In the genomic region with DNA sequence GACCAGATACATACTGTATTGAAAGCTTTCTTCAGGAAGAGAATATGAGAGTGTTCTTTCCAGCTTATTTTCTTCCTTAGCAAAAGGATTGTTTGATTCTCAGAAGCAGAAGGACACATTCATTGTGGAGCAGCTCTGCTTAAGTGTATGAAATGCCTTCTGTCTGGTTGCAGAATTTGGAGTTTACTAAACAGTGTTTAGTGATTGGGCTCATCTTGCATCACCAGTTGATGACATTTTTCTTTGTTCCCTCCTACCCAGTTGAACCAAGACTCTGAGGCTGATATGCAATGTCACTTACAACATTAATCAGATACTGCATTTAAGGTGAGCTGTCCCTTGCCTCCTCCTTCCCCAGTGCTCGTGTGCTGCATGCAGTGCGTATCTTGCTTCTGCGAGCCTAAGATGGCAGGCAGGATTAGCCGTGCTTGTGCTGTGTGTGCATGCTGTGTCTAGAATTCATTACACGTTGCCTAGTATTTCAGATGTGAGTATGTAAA, we compare ENCODE assay signal across 9 cellular contexts. TPM values are rescaled to one million over a fixed set of nuclear protein-coding genes. Genes with fewer than 3 reads are reported as not detected.
DNase-seq lines count a peak whose midpoint lies in the region; ATAC-seq and TF ChIP-seq lines count a peak whose summit lies in the region.
"Had no signal": no experiment of that assay in that cellular context is flagged by ENCODE, and none has a peak within 500 bp of the region (broad histone marks: within the 10 kb centered on the region; RNA-seq: fewer than 3 reads in every experiment).

No MANE protein-coding gene starts in this region.

- TF ChIP-seq POLR2A in esophagus squamous epithelium (IDR thresholded peaks at IDR 0.05): peak in 1 of 4 donors; percentile 51

- peaks cover 0 to 4% (median 0%) of the 10 kb centered on the region in 3 donors for H3K36me3 ChIP-seq in esophagus squamous epithelium
- H3K36me3 ChIP-seq: BLaER1 treated with 17β-estradiol and CSF1 and Interleukin-3, amounts not matched to agents 10 nM and 100 nM had no signal

- intact Hi-C loops in esophagus squamous epithelium (cut with DNase I): no loop called here

- peak overlapping the region in 3 of 4 donors; percentile 22 to 50 (median 26) for H3K4me3 ChIP-seq in esophagus squamous epithelium
- H3K4me3 ChIP-seq: BLaER1 treated with 17β-estradiol and CSF1 and Interleukin-3, amounts not matched to agents 10 nM and 100 nM had no signal

- peak overlapping the region in 3 of 4 donors; percentile 57 to 68 (median 57) for H3K27ac ChIP-seq in esophagus squamous epithelium
- H3K27ac ChIP-seq: BLaER1 treated with 17β-estradiol and CSF1 and Interleukin-3, amounts not matched to agents 10 nM and 100 nM had no signal

- ATAC-seq in activated CD8-positive, alpha-beta memory T cell treated with anti-CD3 and anti-CD28 coated beads, Interleukin-2, amount 10 ng/mL, durations not matched to agents 7 days and 5 days: no peak

- WGBS in esophagus squamous epithelium, 2 donors: 50 to 74% methylated on average over 5 of the region's 5 CpGs

- no peaks in the 10 kb centered on the region for H3K9me3 Mint-ChIP-seq in activated CD8-positive, alpha-beta memory T cell treated with anti-CD3 and anti-CD28 coated beads, Interleukin-2, amount 10 ng/mL, durations not matched to agents 7 days and 5 days (ENCODE audit: low read depth)

- no peaks in the 10 kb centered on the region for H3K27me3 ChIP-seq in esophagus squamous epithelium
- H3K27me3 ChIP-seq: BLaER1 treated with 17β-estradiol and CSF1 and Interleukin-3, amounts not matched to agents 10 nM and 100 nM had no signal

- no peak for DNase-seq in activated CD8-positive, alpha-beta memory T cell treated with anti-CD3 and anti-CD28 coated beads, Interleukin-2, amount 10 ng/mL, durations not matched to agents 7 days and 5 days
- no peak for DNase-seq in activated CD8-positive, alpha-beta memory T cell treated with anti-CD3 and anti-CD28 coated beads, Interleukin-2, amount 50 U/mL, for 48 hours
- DNase-seq in NCI-H748 (lab: John Stamatoyannopoulos, UW; ENCODE audit: unreplicated experiment): peak; percentile 63
- no peak for DNase-seq in esophagus squamous epithelium (lab: John Stamatoyannopoulos, UW)
- peak; percentile 88 for DNase-seq in superior temporal gyrus (ENCODE audit: extremely low spot score)
- no peak for DNase-seq in glomerular visceral epithelial cell (ENCODE audit: extremely low spot score)
- DNase-seq in epidermal melanocyte (ENCODE audit: insufficient read length, low spot score): no peak
- no peak for DNase-seq in effector CD4-positive, alpha-beta T cell

- peaks cover 57% of the 10 kb centered on the region for H3K4me1 Mint-ChIP-seq in activated CD8-positive, alpha-beta memory T cell treated with anti-CD3 and anti-CD28 coated beads, Interleukin-2, amount 10 ng/mL, durations not matched to agents 7 days and 5 days

- no peaks in the 10 kb centered on the region for H3K9me3 ChIP-seq in esophagus squamous epithelium
- H3K9me3 ChIP-seq: BLaER1 treated with 17β-estradiol and CSF1 and Interleukin-3, amounts not matched to agents 10 nM and 100 nM had no signal

- peaks cover 3 to 89% (median 12%) of the 10 kb centered on the region in 3 donors for H3K4me1 ChIP-seq in esophagus squamous epithelium

- CTCF ChIA-PET in activated CD8-positive, alpha-beta memory T cell treated with anti-CD3 and anti-CD28 coated beads, Interleukin-2, amount 10 ng/mL, durations not matched to agents 7 days and 5 days (lab: Charles Lee): interaction anchor here (0.8 to 5.4 kb wide), 6 partner anchors 10 to 56 kb away, joined by 3 to 19 read pairs (median 4); no protein-coding TSS in a partner anchor

- H3K27me3 Mint-ChIP-seq in activated CD8-positive, alpha-beta memory T cell treated with anti-CD3 and anti-CD28 coated beads, Interleukin-2, amount 10 ng/mL, durations not matched to agents 7 days and 5 days: no peaks in the 10 kb centered on the region

- peaks cover 7% of the 10 kb centered on the region for H3K36me3 Mint-ChIP-seq in activated CD8-positive, alpha-beta memory T cell treated with anti-CD3 and anti-CD28 coated beads, Interleukin-2, amount 10 ng/mL, durations not matched to agents 7 days and 5 days

- no peak for TF ChIP-seq CTCF in esophagus squamous epithelium (IDR thresholded peaks at IDR 0.05)

- peak overlapping the region; percentile 18 for H3K4me3 Mint-ChIP-seq in activated CD8-positive, alpha-beta memory T cell treated with anti-CD3 and anti-CD28 coated beads, Interleukin-2, amount 10 ng/mL, durations not matched to agents 7 days and 5 days

- H3K27ac Mint-ChIP-seq in activated CD8-positive, alpha-beta memory T cell treated with anti-CD3 and anti-CD28 coated beads, Interleukin-2, amount 10 ng/mL, durations not matched to agents 7 days and 5 days: peak overlapping the region; percentile 20

RNA-seq across cellular contexts. Expression of gene ZBTB38, which starts 18.4 kb away (rescaled TPM):
- total RNA-seq in activated CD8-positive, alpha-beta memory T cell treated with anti-CD3 and anti-CD28 coated beads, Interleukin-2, amount 10 ng/mL, durations not matched to agents 7 days and 5 days: 10 to 100 TPM; 42.5 to 49.4 TPM
- 10 to 100 TPM; 15.6 to 54.4 (median 33.1) TPM for total RNA-seq in esophagus squamous epithelium

Comparison
In these comparisons a context has a peak if more than half of its experiments do, and no peak if none do; other contexts are left out.
1. DNase-seq: peak in NCI-H748 (single experiment) and superior temporal gyrus (single experiment); none in activated CD8-positive, alpha-beta memory T cell treated with anti-CD3 and anti-CD28 coated beads, Interleukin-2, amount 10 ng/mL, durations not matched to agents 7 days and 5 days (single experiment), activated CD8-positive, alpha-beta memory T cell treated with anti-CD3 and anti-CD28 coated beads, Interleukin-2, amount 50 U/mL, for 48 hours (single experiment), esophagus squamous epithelium (single experiment), glomerular visceral epithelial cell (single experiment), epidermal melanocyte (single experiment) and effector CD4-positive, alpha-beta T cell (single experiment).